In the genomic region with DNA sequence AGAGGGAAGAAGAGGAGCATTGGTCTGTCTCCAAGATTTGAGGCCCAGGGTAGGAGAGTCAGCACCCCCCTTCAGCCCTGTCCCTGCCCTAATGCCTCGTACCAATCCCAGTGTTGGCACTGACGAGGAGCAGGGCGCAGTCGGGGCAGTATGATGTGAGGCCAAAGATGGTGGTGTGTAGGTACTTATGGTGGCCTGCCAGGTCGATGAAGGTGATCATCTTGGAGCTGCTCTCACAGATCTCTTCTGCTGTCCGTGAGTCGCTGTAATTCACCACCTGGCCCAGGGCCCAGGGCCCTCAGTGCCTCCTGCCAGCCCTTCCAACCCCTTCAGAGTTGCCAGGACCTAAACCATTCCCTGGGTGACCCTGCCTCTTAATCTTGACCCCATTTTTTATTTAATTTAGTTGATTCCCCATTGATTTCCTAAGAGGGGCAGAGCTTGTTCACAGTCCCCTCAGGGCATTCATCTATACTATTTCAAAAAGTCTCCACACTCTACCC, we compare ENCODE assay signal across 28 cellular contexts. TPM values are rescaled to one million over a fixed set of nuclear protein-coding genes. Genes with fewer than 3 reads are reported as not detected.
"Had no signal": no experiment of that assay in that cellular context is flagged by ENCODE, and none has a peak within 500 bp of the region (broad histone marks: within the 10 kb centered on the region; RNA-seq: fewer than 3 reads in every experiment).

No MANE protein-coding gene starts in this region.

- H2AFZ ChIP-seq: parathyroid adenoma had no signal

- H3K27me3 ChIP-seq: esophagus squamous epithelium, neutrophil, sigmoid colon, spleen, transverse colon, vagina had no signal

- H3K27ac ChIP-seq: esophagus squamous epithelium, left ventricle myocardium inferior, neutrophil, parathyroid adenoma, sigmoid colon, spleen, transverse colon, vagina, WERI-Rb-1 had no signal

- H3K27ac Mint-ChIP-seq: activated CD4-positive, alpha-beta memory T cell treated with anti-CD3 and anti-CD28 coated beads, Interleukin-2, amount 10 ng/mL, durations not matched to agents 7 days and 5 days; activated naive CD4-positive, alpha-beta T cell treated with anti-CD3 and anti-CD28 coated beads, Interleukin-2, amount 10 ng/mL, durations not matched to agents 7 days and 5 days; activated naive CD8-positive, alpha-beta T cell treated with anti-CD3 and anti-CD28 coated beads, Interleukin-2, amount 50 U/mL, for 24 hours; activated T-helper 2 cell treated with anti-CD3 and anti-CD28 coated beads, Interferon-gamma antibody, Interleukin-2, Interleukin-4, amounts not matched to agents 10 μg/mL and 5 μg/mL and 100 μg/mL, durations not matched to agents 14 hours and 24 hours and 36 hours; memory B cell; naive thymus-derived CD4-positive, alpha-beta T cell; stimulated activated naive CD8-positive, alpha-beta T cell treated with anti-CD3 and anti-CD28 coated beads, Interleukin-15, Interleukin-2, amounts not matched to agents 100 ng/mL and 50 ng/mL, for 24 hours had no signal

- H3K4me3 Mint-ChIP-seq: activated CD4-positive, alpha-beta memory T cell treated with anti-CD3 and anti-CD28 coated beads, Interleukin-2, amount 10 ng/mL, durations not matched to agents 7 days and 5 days; activated CD8-positive, alpha-beta memory T cell treated with anti-CD3 and anti-CD28 coated beads, Interleukin-2, amount 10 ng/mL, durations not matched to agents 7 days and 5 days; activated naive CD4-positive, alpha-beta T cell treated with anti-CD3 and anti-CD28 coated beads, Interleukin-2, amount 10 ng/mL, durations not matched to agents 7 days and 5 days; activated naive CD8-positive, alpha-beta T cell treated with anti-CD3 and anti-CD28 coated beads, Interleukin-2, amount 50 U/mL, for 24 hours; immature natural killer cell; memory B cell; stimulated activated naive CD8-positive, alpha-beta T cell treated with anti-CD3 and anti-CD28 coated beads, Interleukin-15, Interleukin-2, amounts not matched to agents 100 ng/mL and 50 ng/mL, for 24 hours had no signal

- H3K4me3 ChIP-seq: esophagus squamous epithelium, left ventricle myocardium inferior, sigmoid colon, spleen, transverse colon, vagina had no signal

- DNase-seq: activated CD4-positive, alpha-beta memory T cell treated with anti-CD3 and anti-CD28 coated beads, Interleukin-2, amount 10 ng/mL, durations not matched to agents 7 days and 5 days; activated CD4-positive, alpha-beta T cell treated with anti-CD3 and anti-CD28 coated beads for 1 hour; activated CD8-positive, alpha-beta memory T cell treated with anti-CD3 and anti-CD28 coated beads, Interleukin-2, amount 10 ng/mL, durations not matched to agents 7 days and 5 days; activated naive CD4-positive, alpha-beta T cell treated with anti-CD3 and anti-CD28 coated beads, Interleukin-2, amount 10 ng/mL, durations not matched to agents 7 days and 5 days; activated naive CD8-positive, alpha-beta T cell treated with anti-CD3 and anti-CD28 coated beads, Interleukin-2, amount 50 U/mL, for 24 hours; aorta; dermis blood vessel endothelial cell; effector memory CD4-positive, alpha-beta T cell; esophagus squamous epithelium; immature natural killer cell; kidney glomerular epithelial cell; left ventricle myocardium inferior; naive thymus-derived CD4-positive, alpha-beta T cell; sigmoid colon; stimulated activated CD8-positive, alpha-beta memory T cell treated with anti-CD3 and anti-CD28 coated beads, Interleukin-4, amount 100 ng/mL, for 48 hours; SW 1271; transverse colon; WERI-Rb-1 had no signal

- FAIRE-seq: bronchial epithelial cell, endothelial cell of umbilical vein had no signal

- H3K9me3 Mint-ChIP-seq: activated CD4-positive, alpha-beta memory T cell treated with anti-CD3 and anti-CD28 coated beads, Interleukin-2, amount 10 ng/mL, durations not matched to agents 7 days and 5 days; activated naive CD4-positive, alpha-beta T cell treated with anti-CD3 and anti-CD28 coated beads, Interleukin-2, amount 10 ng/mL, durations not matched to agents 7 days and 5 days; activated naive CD8-positive, alpha-beta T cell treated with anti-CD3 and anti-CD28 coated beads, Interleukin-2, amount 50 U/mL, for 24 hours; activated T-helper 2 cell treated with anti-CD3 and anti-CD28 coated beads, Interferon-gamma antibody, Interleukin-2, Interleukin-4, amounts not matched to agents 10 μg/mL and 5 μg/mL and 100 μg/mL, durations not matched to agents 14 hours and 24 hours and 36 hours; immature natural killer cell; memory B cell; stimulated activated naive CD8-positive, alpha-beta T cell treated with anti-CD3 and anti-CD28 coated beads, Interleukin-15, Interleukin-2, amounts not matched to agents 100 ng/mL and 50 ng/mL, for 24 hours had no signal

- H3K27me3 Mint-ChIP-seq: activated CD4-positive, alpha-beta memory T cell treated with anti-CD3 and anti-CD28 coated beads, Interleukin-2, amount 10 ng/mL, durations not matched to agents 7 days and 5 days; activated CD8-positive, alpha-beta memory T cell treated with anti-CD3 and anti-CD28 coated beads, Interleukin-2, amount 10 ng/mL, durations not matched to agents 7 days and 5 days; activated naive CD4-positive, alpha-beta T cell treated with anti-CD3 and anti-CD28 coated beads, Interleukin-2, amount 10 ng/mL, durations not matched to agents 7 days and 5 days; activated naive CD8-positive, alpha-beta T cell treated with anti-CD3 and anti-CD28 coated beads, Interleukin-2, amount 50 U/mL, for 24 hours; memory B cell; naive thymus-derived CD4-positive, alpha-beta T cell; stimulated activated naive CD8-positive, alpha-beta T cell treated with anti-CD3 and anti-CD28 coated beads, Interleukin-15, Interleukin-2, amounts not matched to agents 100 ng/mL and 50 ng/mL, for 24 hours had no signal

- ATAC-seq: activated CD8-positive, alpha-beta memory T cell treated with anti-CD3 and anti-CD28 coated beads, Interleukin-2, amount 10 ng/mL, durations not matched to agents 7 days and 5 days; activated naive CD8-positive, alpha-beta T cell treated with anti-CD3 and anti-CD28 coated beads, Interleukin-2, amount 50 U/mL, for 24 hours; naive thymus-derived CD4-positive, alpha-beta T cell had no signal

- H3K9ac ChIP-seq: parathyroid adenoma had no signal

- H3K9me3 ChIP-seq: esophagus squamous epithelium, left ventricle myocardium inferior, neutrophil, sigmoid colon, spleen, transverse colon, vagina had no signal

- H3K79me2 ChIP-seq: parathyroid adenoma had no signal

RNA-seq across cellular contexts. Expression of gene RSPH9, which starts 20.0 kb away (rescaled TPM):
- total RNA-seq: activated CD4-positive, alpha-beta memory T cell treated with anti-CD3 and anti-CD28 coated beads, Interleukin-2, amount 10 ng/mL, durations not matched to agents 7 days and 5 days; activated CD8-positive, alpha-beta memory T cell treated with anti-CD3 and anti-CD28 coated beads, Interleukin-2, amount 10 ng/mL, durations not matched to agents 7 days and 5 days; activated T-helper 2 cell treated with anti-CD3 and anti-CD28 coated beads, Interferon-gamma antibody, Interleukin-2, Interleukin-4, amounts not matched to agents 10 μg/mL and 5 μg/mL and 100 μg/mL, durations not matched to agents 14 hours and 24 hours and 36 hours; naive thymus-derived CD4-positive, alpha-beta T cell; T-helper 2 cell treated with Interferon-gamma antibody and Interleukin-4, amounts not matched to agents 100 ng/mL and 5 ng/mL, for 36 hours; transverse colon had no signal
